8 cellular contexts compared by ENCODE assay signal in the genomic region with DNA sequence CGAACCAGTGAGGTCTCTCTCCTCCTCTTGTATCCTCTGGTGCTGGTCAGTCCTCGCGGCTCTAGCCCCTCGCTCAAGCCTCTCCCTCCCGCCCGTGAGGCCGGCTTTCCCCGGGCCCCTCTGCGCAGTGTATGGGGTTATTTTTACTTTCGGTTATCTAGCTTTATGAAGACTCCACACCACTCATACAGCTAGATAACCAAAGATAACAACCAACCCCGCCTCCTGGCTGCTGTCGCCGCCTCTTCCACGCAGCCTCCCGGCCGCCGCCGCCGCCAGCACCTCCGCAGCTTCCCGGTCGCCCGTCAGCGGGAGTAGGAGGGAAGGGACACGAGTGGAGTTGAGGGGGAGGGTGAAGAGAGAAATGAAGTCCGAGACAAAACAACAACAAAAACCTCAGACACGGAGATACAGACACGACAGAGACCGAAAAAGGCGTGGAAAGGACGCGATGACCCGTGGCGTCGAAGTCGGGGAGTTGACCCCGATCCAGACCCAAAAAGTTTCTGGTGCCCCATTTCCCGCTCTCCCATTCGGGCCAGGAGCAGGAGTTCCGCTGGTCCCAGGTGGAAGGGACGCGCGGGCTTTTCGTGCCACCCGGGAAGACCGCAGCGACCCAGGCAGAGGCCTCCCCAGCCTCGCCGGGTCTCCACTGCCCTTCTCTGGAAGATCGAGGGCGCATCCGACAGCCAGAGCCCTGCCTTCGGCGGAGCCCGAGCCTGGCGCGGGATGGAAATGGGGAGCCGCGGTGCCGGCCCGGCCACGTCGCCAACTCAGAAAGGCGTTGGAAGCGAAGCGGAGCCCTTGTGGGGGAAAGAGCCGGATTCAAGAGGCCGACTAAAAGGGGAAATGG. TPM values are rescaled to one million over a fixed set of nuclear protein-coding genes. Genes with fewer than 3 reads are reported as not detected.
DNase-seq lines count a peak whose midpoint lies in the region; ATAC-seq and TF ChIP-seq lines count a peak whose summit lies in the region.

No MANE protein-coding gene starts in this region.

- H3K27ac ChIP-seq in right atrium auricular region (no peak overlapping the region), fibroblast of lung (ENCODE audit: insufficient read depth, low read length) (no peak overlapping the region)

- H3K79me2 ChIP-seq in fibroblast of lung (ENCODE audit: control insufficient read depth, insufficient read depth, low read length) = no peaks in the 10 kb centered on the region

- H3K9me3 ChIP-seq in right atrium auricular region (no peaks in the 10 kb centered on the region), fibroblast of lung (ENCODE audit: control insufficient read depth, insufficient read depth, low read depth, low read length) (no peaks in the 10 kb centered on the region)

- DNase-seq in Right ventricle myocardium superior (peak; percentile 36), right atrium auricular region (ENCODE audit: low spot score) (no peak), fibroblast of lung (ENCODE audit: low read depth in 2 of 2) (no peak), NCI-H446 treated with DMSO at 0.1 percent for 48 hours (lab: John Stamatoyannopoulos, UW) (no peak), HuH-7.5 (ENCODE audit: low spot score) (no peak), NCI-H524 treated with DMSO at 0.1 percent for 48 hours (lab: John Stamatoyannopoulos, UW) (no peak)
- DNase-seq in activated CD4-positive, alpha-beta T cell treated with anti-CD3 and anti-CD28 coated beads, Interleukin-2, amount 50 U/mL, for 4 hours = peak; percentile 37 to 41
- DNase-seq in stimulated activated CD4-positive, alpha-beta T cell treated with anti-CD3 and anti-CD28 coated beads, TNF-alpha, amount 100 ng/mL, for 4 hours (ENCODE audit: low read depth in 3 of 3) = peak in 2 of 3 experiments; percentile 17 to 23

- no peaks in the 10 kb centered on the region for H4K20me1 ChIP-seq in fibroblast of lung (ENCODE audit: control insufficient read depth, extremely low read depth, insufficient read depth, low read length)

- no peak overlapping the region for H2AFZ ChIP-seq in fibroblast of lung (ENCODE audit: low read length)

- peaks cover 25 to 32% of the 10 kb centered on the region in 2 donors for H3K27me3 ChIP-seq in right atrium auricular region
- peaks cover 70% of the 10 kb centered on the region for H3K27me3 ChIP-seq in fibroblast of lung (ENCODE audit: control insufficient read depth, insufficient read depth, low read length)

- no peak for TF ChIP-seq CTCF in right atrium auricular region (IDR thresholded peaks at IDR 0.05)
- no peak for TF ChIP-seq CTCF in fibroblast of lung (conservative IDR thresholded peaks at IDR 0.05 in 1 of 2, IDR thresholded peaks at IDR 0.05 in 1 of 2; ENCODE audit: low read depth in 1 of 2, low read length in 2 of 2)

- H3K4me3 ChIP-seq in right atrium auricular region (peak overlapping the region in 1 of 2 donors; percentile 45), fibroblast of lung (replicated peaks in 1 of 4; ENCODE audit: control extremely low read depth in 1 of 4, insufficient read depth in 1 of 4, low read depth in 3 of 4, low read length in 4 of 4) (no peak overlapping the region)

- no peaks in the 10 kb centered on the region for H3K36me3 ChIP-seq in right atrium auricular region
- no peaks in the 10 kb centered on the region for H3K36me3 ChIP-seq in fibroblast of lung (ENCODE audit: control insufficient read depth, insufficient read depth, low read length)

- peak overlapping the region; percentile 6 for H3K4me2 ChIP-seq in fibroblast of lung (ENCODE audit: extremely low read depth, insufficient read depth, low read length)

- peak; percentile 27 for ATAC-seq in Right ventricle myocardium superior (ENCODE audit: poor library complexity)

- H3K4me1 ChIP-seq in right atrium auricular region (peaks cover 0 to 25% of the 10 kb centered on the region in 2 donors), fibroblast of lung (ENCODE audit: control insufficient read depth, extremely low read depth, insufficient read depth, low read length) (no peaks in the 10 kb centered on the region)

- intact Hi-C loops in Right ventricle myocardium superior (cut with DNase I) = no loop called here

- H3K9ac ChIP-seq in fibroblast of lung (ENCODE audit: insufficient read depth, low read length) = no peak overlapping the region

RNA-seq across cellular contexts. Expression of a gene that starts 51.4 kb away (rescaled TPM):
- total RNA-seq in Right ventricle myocardium superior (not detected), right atrium auricular region (not detected), fibroblast of lung (not detected in 2 replicates)
- polyA plus RNA-seq in fibroblast of lung = not detected in 2 replicates
- polyA plus RNA-seq in fibroblast of lung (2012) = not detected in 2 replicates
- not detected in 2 replicates for polyA minus RNA-seq in fibroblast of lung (ENCODE audit: low replicate concordance)

Comparison
In these comparisons a context has a peak if more than half of its experiments do, and no peak if none do; other contexts are left out.
1. DNase-seq: peak in Right ventricle myocardium superior (single experiment), activated CD4-positive, alpha-beta T cell treated with anti-CD3 and anti-CD28 coated beads, Interleukin-2, amount 50 U/mL, for 4 hours (2 of 2) and stimulated activated CD4-positive, alpha-beta T cell treated with anti-CD3 and anti-CD28 coated beads, TNF-alpha, amount 100 ng/mL, for 4 hours (2 of 3); none in right atrium auricular region (single experiment), fibroblast of lung (0 of 2), NCI-H446 treated with DMSO at 0.1 percent for 48 hours (single experiment), HuH-7.5 (single experiment) and NCI-H524 treated with DMSO at 0.1 percent for 48 hours (single experiment).